In the genomic region with DNA sequence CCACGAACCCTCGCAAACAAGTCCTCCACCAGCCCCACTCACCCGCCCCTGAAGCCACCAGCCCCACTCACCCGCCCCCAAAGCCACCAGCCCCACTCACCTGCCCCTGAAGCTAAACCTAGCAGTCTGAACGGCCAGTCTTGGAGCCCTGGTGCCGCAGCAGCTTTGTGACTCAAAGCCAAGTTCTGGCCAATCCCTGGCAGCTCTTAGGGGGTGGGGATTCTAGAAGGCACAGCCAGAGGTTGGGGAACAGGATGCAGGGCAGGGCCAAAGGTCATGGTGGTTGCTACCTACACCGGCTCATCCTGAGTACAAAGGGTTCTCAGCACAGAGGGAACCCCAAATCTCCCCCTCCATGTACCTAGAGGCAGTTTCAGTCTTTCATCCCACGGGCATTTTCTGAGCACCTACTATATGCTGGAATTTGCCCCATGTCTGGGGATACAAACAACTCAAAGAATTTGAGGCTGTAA, we compare ENCODE assay signal across 8 cellular contexts. TPM values are rescaled to one million over a fixed set of nuclear protein-coding genes. Genes with fewer than 3 reads are reported as not detected.
DNase-seq lines count a peak whose midpoint lies in the region; ATAC-seq, FAIRE-seq and TF ChIP-seq lines count a peak whose summit lies in the region.

A gene with protein sequence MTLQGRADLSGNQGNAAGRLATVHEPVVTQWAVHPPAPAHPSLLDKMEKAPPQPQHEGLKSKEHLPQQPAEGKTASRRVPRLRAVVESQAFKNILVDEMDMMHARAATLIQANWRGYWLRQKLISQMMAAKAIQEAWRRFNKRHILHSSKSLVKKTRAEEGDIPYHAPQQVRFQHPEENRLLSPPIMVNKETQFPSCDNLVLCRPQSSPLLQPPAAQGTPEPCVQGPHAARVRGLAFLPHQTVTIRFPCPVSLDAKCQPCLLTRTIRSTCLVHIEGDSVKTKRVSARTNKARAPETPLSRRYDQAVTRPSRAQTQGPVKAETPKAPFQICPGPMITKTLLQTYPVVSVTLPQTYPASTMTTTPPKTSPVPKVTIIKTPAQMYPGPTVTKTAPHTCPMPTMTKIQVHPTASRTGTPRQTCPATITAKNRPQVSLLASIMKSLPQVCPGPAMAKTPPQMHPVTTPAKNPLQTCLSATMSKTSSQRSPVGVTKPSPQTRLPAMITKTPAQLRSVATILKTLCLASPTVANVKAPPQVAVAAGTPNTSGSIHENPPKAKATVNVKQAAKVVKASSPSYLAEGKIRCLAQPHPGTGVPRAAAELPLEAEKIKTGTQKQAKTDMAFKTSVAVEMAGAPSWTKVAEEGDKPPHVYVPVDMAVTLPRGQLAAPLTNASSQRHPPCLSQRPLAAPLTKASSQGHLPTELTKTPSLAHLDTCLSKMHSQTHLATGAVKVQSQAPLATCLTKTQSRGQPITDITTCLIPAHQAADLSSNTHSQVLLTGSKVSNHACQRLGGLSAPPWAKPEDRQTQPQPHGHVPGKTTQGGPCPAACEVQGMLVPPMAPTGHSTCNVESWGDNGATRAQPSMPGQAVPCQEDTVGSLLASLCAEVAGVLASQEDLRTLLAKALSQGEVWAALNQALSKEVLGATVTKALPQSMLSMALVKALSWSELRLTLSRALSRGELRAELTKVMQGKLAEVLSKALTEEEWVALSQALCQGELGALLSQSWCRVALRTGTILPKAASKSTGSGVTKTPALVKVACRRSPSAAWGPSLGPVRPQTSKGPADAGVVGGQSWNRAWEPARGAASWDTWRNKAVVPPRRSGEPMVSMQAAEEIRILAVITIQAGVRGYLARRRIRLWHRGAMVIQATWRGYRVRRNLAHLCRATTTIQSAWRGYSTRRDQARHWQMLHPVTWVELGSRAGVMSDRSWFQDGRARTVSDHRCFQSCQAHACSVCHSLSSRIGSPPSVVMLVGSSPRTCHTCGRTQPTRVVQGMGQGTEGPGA (N-terminal part only) (minus strand): TSS at position 150 of the 473 bp plus-strand sequence. CDS start 4,974 bp downstream, outside the sequence.

- H3K27me3 ChIP-seq in GM12878 (replicated peaks in 1 of 2; ENCODE audit: control insufficient read depth in 2 of 2, insufficient read depth in 2 of 2, low read length in 1 of 2) (no peaks in the 10 kb centered on the region), right lobe of liver (no peaks in the 10 kb centered on the region), tibial artery (no peaks in the 10 kb centered on the region)

- CTCF ChIA-PET in activated CD4-positive, alpha-beta T cell treated with anti-CD3 and anti-CD28 coated beads, Interleukin-2, amount 10 ng/mL, durations not matched to agents 7 days and 5 days (lab: Charles Lee), result interaction anchor here (1.1 to 12.7 kb wide), 4 partner anchors 19 to 114 kb away, joined by 4 to 162 read pairs (median 6); a partner anchor contains a TSS
- CTCF ChIA-PET in GM12878 (lab: Yijun Ruan, JAX), result interaction anchor here (0.6 to 14.1 kb wide), 3 partner anchors 8 to 66 kb away, joined by 3 to 516 read pairs (median 5); no protein-coding TSS in a partner anchor

- RAD21 ChIA-PET in GM12878 (lab: Charles Lee; ENCODE audit: unreplicated experiment), result interaction anchor here (0.7 to 1.4 kb wide), 2 partner anchors 54 to 66 kb away, joined by 5 to 7 read pairs; no protein-coding TSS in a partner anchor

- H3K27ac ChIP-seq in GM12878 (ENCODE audit: control insufficient read depth, insufficient read depth) (no peak within 1 kb of the TSS), right lobe of liver (peak within 1 kb of the TSS; percentile 70 to 91 (median 82)), tibial artery (peak within 1 kb of the TSS; percentile 74 to 100)

- peak; percentile 44 for DNase-seq in activated CD4-positive, alpha-beta T cell treated with anti-CD3 and anti-CD28 coated beads, Interleukin-2, amount 10 ng/mL, durations not matched to agents 7 days and 5 days
- no peak for DNase-seq in activated CD4-positive, alpha-beta T cell treated with anti-CD3 and anti-CD28 coated beads for 1 hour
- DNase-seq in GM12878 (ENCODE audit: low read depth, low spot score), result no peak
- DNase-seq in right lobe of liver, result peak; percentile 79 to 94 (median 90)
- peak; percentile 39 to 83 for DNase-seq in tibial artery
- DNase-seq in activated CD4-positive, CD25-positive, alpha-beta regulatory T cell treated with anti-CD3 and anti-CD28 coated beads, Interleukin-2, amount 50 U/mL, for 72 hours, result no peak

- H3K27me3 Mint-ChIP-seq in activated CD4-positive, alpha-beta T cell treated with anti-CD3 and anti-CD28 coated beads, Interleukin-2, amount 10 ng/mL, durations not matched to agents 7 days and 5 days, result no peaks in the 10 kb centered on the region

- no peak for TF ChIP-seq EP300 in GM12878 (IDR thresholded peaks at IDR 0.05; ENCODE audit: borderline replicate concordance in 1 of 2, control insufficient read depth in 1 of 2, low read depth in 2 of 2, low read length in 2 of 2)

- TF ChIP-seq RAD21 in GM12878 (IDR thresholded peaks at IDR 0.05; ENCODE audit: insufficient read depth, low read depth, low read length), result no peak

- H3K4me2 ChIP-seq in GM12878 (ENCODE audit: control insufficient read depth, insufficient read depth), result no peak within 1 kb of the TSS

- H3K4me3 ChIP-seq in GM12878, result no peak within 1 kb of the TSS
- peak within 1 kb of the TSS in 2 of 3 donors; percentile 2 to 10 for H3K4me3 ChIP-seq in right lobe of liver
- peak within 1 kb of the TSS; percentile 4 to 24 for H3K4me3 ChIP-seq in tibial artery

- no peak within 1 kb of the TSS for H3K9ac ChIP-seq in GM12878 (ENCODE audit: control insufficient read depth, insufficient read depth, low read length)

- ATAC-seq in GM12878 (no peak), right lobe of liver (peak; percentile 58 to 84 (median 76)), HG02973 (IDR thresholded peaks at IDR 0.05; ENCODE audit: unreplicated experiment) (no peak), HG02759 (IDR thresholded peaks at IDR 0.05; ENCODE audit: unreplicated experiment) (no peak)

- intact Hi-C loops in GM12878 (cut with micrococcal nuclease; ENCODE audit: unreplicated experiment), result no loop called here
- intact Hi-C loops in right lobe of liver (cut with DNase I), result loop anchor here in 1 of 2 donors (10.0 kb wide), 1 partner anchor 140 kb away; the partner anchor contains the start of gene SSBP4
- intact Hi-C loops in tibial artery (cut with DNase I; ENCODE audit: low total_unique reads), result no loop called here

- peaks cover 46% of the 10 kb centered on the region for H3K36me3 Mint-ChIP-seq in activated CD4-positive, alpha-beta T cell treated with anti-CD3 and anti-CD28 coated beads, Interleukin-2, amount 10 ng/mL, durations not matched to agents 7 days and 5 days (ENCODE audit: low read depth)

- H3K4me1 ChIP-seq in GM12878 (ENCODE audit: control insufficient read depth, insufficient read depth, low read length) (peaks cover 13% of the 10 kb centered on the region), right lobe of liver (peaks cover 0 to 53% (median 23%) of the 10 kb centered on the region in 4 donors), tibial artery (peaks cover 4 to 71% (median 38%) of the 10 kb centered on the region in 4 donors)

- peaks cover 35% of the 10 kb centered on the region for H3K4me1 Mint-ChIP-seq in activated CD4-positive, alpha-beta T cell treated with anti-CD3 and anti-CD28 coated beads, Interleukin-2, amount 10 ng/mL, durations not matched to agents 7 days and 5 days

- peaks cover 17% of the 10 kb centered on the region for H3K79me2 ChIP-seq in GM12878 (ENCODE audit: control insufficient read depth, insufficient read depth, low read length)

- WGBS in GM12878 (ENCODE audit: insufficient coverage, insufficient replicate concordance, low lambda C conversion rate, missing lambda C conversion rate), result 83% methylated on average over 8 of the region's 8 CpGs
- WGBS in right lobe of liver (ENCODE audit: insufficient coverage, low coverage, low lambda C conversion rate, missing lambda C conversion rate), result 50% methylated on average over 5 of the region's 8 CpGs

- H4K20me1 ChIP-seq in GM12878 (ENCODE audit: control insufficient read depth, insufficient read depth), result peaks cover 14% of the 10 kb centered on the region

- FAIRE-seq in GM12878 (lab: Jason Lieb, UNC), result no peak

- no TSS peak for BruUV-seq in GM12878 (replicated peaks; lab: Mats Ljungman, UMichigan)

- no peak within 1 kb of the TSS for H2AFZ ChIP-seq in GM12878 (ENCODE audit: control insufficient read depth, low read depth, low read length)

- H3K9me3 Mint-ChIP-seq in activated CD4-positive, alpha-beta T cell treated with anti-CD3 and anti-CD28 coated beads, Interleukin-2, amount 10 ng/mL, durations not matched to agents 7 days and 5 days, result no peaks in the 10 kb centered on the region

- H3K27ac Mint-ChIP-seq in activated CD4-positive, alpha-beta T cell treated with anti-CD3 and anti-CD28 coated beads, Interleukin-2, amount 10 ng/mL, durations not matched to agents 7 days and 5 days, result no peak within 1 kb of the TSS

- H3K9me3 ChIP-seq in GM12878 (replicated peaks; ENCODE audit: control insufficient read depth, insufficient read depth, low read length) (no peaks in the 10 kb centered on the region), right lobe of liver (no peaks in the 10 kb centered on the region), tibial artery (no peaks in the 10 kb centered on the region)

- no peak for TF ChIP-seq CTCF in GM12878 (IDR thresholded peaks at IDR 0.05 in 2 of 3, conservative IDR thresholded peaks at IDR 0.05 in 1 of 3; ENCODE audit: control insufficient read depth in 2 of 3, extremely low read depth in 1 of 3, insufficient read depth in 1 of 3, low read depth in 3 of 3, low read length in 3 of 3)
- no peak for TF ChIP-seq CTCF in right lobe of liver (IDR thresholded peaks at IDR 0.05)
- TF ChIP-seq CTCF in tibial artery (IDR thresholded peaks at IDR 0.05), result no peak

- POLR2A ChIA-PET in activated CD4-positive, alpha-beta T cell treated with anti-CD3 and anti-CD28 coated beads, Interleukin-2, amount 10 ng/mL, durations not matched to agents 7 days and 5 days (lab: Charles Lee), result interaction anchor here (0.7 to 1.6 kb wide), 2 partner anchors 47 to 54 kb away, joined by 3 to 4 read pairs; no protein-coding TSS in a partner anchor
- POLR2A ChIA-PET in GM12878 (lab: Charles Lee), result no interaction called here

- in situ Hi-C loops in GM12878 (cut with MboI), result no loop called here

- TF ChIP-seq POLR2A in GM12878 (IDR thresholded peaks at IDR 0.05; ENCODE audit: low read depth, low read length) (peak; percentile 8; the same call in 1 of the 2 replicates), right lobe of liver (IDR thresholded peaks at IDR 0.05) (peak; percentile 41)

- H3K36me3 ChIP-seq in GM12878 (ENCODE audit: control insufficient read depth in 2 of 2, insufficient read depth in 2 of 2, low read length in 1 of 2) (peaks cover 0 to 4% of the 10 kb centered on the region in 2 experiments; a peak in 2 of 4 replicates), right lobe of liver (peaks cover 0 to 8% (median 0%) of the 10 kb centered on the region in 4 donors), tibial artery (peaks cover 16 to 25% (median 23%) of the 10 kb centered on the region in 3 donors)

- H3K4me3 Mint-ChIP-seq in activated CD4-positive, alpha-beta T cell treated with anti-CD3 and anti-CD28 coated beads, Interleukin-2, amount 10 ng/mL, durations not matched to agents 7 days and 5 days, result no peak within 1 kb of the TSS

- SMC1A ChIA-PET in GM12878 (lab: Charles Lee; ENCODE audit: uncharacterized antibody, unreplicated experiment), result interaction anchor here (0.7 to 1.1 kb wide), 3 partner anchors 52 to 264 kb away, joined by 3 to 4 read pairs (median 4); no protein-coding TSS in a partner anchor

RNA-seq across cellular contexts. Expression of the gene that starts here (rescaled TPM):
- total RNA-seq in activated CD4-positive, alpha-beta T cell treated with anti-CD3 and anti-CD28 coated beads, Interleukin-2, amount 10 ng/mL, durations not matched to agents 7 days and 5 days, result 1 to 10 TPM; 6.3 to 7.2 TPM
- total RNA-seq in GM12878 (2013; cell fraction: nucleolus; rRNA removed), result 0.27 and 0.29 TPM in 2 replicates
- total RNA-seq in GM12878 (2014; rRNA removed) (0.23 and 0.27 TPM in 2 replicates), GM12878 (2014; rRNA removed; fragmentation: Illumina TruSeq; extraction: Trizol) (0.27 and 0.28 TPM in 2 replicates), GM12878 (2021) (0.54 and 0.64 TPM in 2 replicates), right lobe of liver (1 to 10 TPM in 5 of 6 experiments, under 1 TPM in 1; 0.82 to 5.3 (median 2.5) TPM)
- polyA plus RNA-seq in GM12878 (2011; ENCODE audit: low read depth), result 0.73 TPM
- polyA plus RNA-seq in GM12878 (2011; rRNA removed) (0.01 TPM in 1 of 2 replicates, not detected in the other), GM12878 (2014; fragmentation: Illumina TruSeq; extraction: Trizol) (0.08 and 0.19 TPM in 2 replicates), GM12878 (2014; fragmentation: Nextera tagmentation; extraction: Ambion mirVana) (not detected), GM12878 (2014; rRNA removed) (0.45 and 0.72 TPM in 2 replicates), GM12878 (2016; fragmentation: Nextera tagmentation; extraction: Ambion mirVana) (under 1 TPM in 1 of 2 experiments, not detected in 1; 0.07 TPM)
- under 0.01 and 0.02 TPM in 2 replicates for polyA plus RNA-seq in GM12878 (2011; cell fraction: cytosol; rRNA removed)
- 0.19 and 0.22 TPM in 2 replicates for polyA plus RNA-seq in GM12878 (2011; cell fraction: nucleus; rRNA removed)
- polyA plus RNA-seq in GM12878 (2012), result 0.67 and 0.68 TPM in 2 replicates
- polyA minus RNA-seq in GM12878 (2011; rRNA and poly(A)+ RNA removed), result 0.05 and 0.07 TPM in 2 replicates
- not detected in 2 replicates for polyA minus RNA-seq in GM12878 (2011; cell fraction: cytosol; rRNA and poly(A)+ RNA removed)
- polyA minus RNA-seq in GM12878 (2011; cell fraction: nucleus; rRNA and poly(A)+ RNA removed), result 0.12 and 0.38 TPM in 2 replicates

Comparison
In these comparisons a context has a peak if more than half of its experiments do, and no peak if none do; other contexts are left out.
1. DNase-seq: peak in activated CD4-positive, alpha-beta T cell treated with anti-CD3 and anti-CD28 coated beads, Interleukin-2, amount 10 ng/mL, durations not matched to agents 7 days and 5 days (single experiment), right lobe of liver (3 of 3) and tibial artery (2 of 2); none in activated CD4-positive, alpha-beta T cell treated with anti-CD3 and anti-CD28 coated beads for 1 hour (single experiment), GM12878 (single experiment) and activated CD4-positive, CD25-positive, alpha-beta regulatory T cell treated with anti-CD3 and anti-CD28 coated beads, Interleukin-2, amount 50 U/mL, for 72 hours (single experiment).
2. ATAC-seq: peak in right lobe of liver (4 of 4); none in GM12878 (single experiment), HG02973 (single experiment) and HG02759 (single experiment).